ENCODE assay signal across 8 cellular contexts in genomic region chr13:26221399-26221720, GRCh38. TPM values are rescaled to one million over a fixed set of nuclear protein-coding genes. Genes with fewer than 3 reads are reported as not detected.
A peak's percentile ranks its signal among the peaks of the same experiment; 100 is the strongest.
DNase-seq lines count a peak whose midpoint lies in the region; ATAC-seq and TF ChIP-seq lines count a peak whose summit lies in the region.

No MANE protein-coding gene starts in this region.

- H3K4me1 Mint-ChIP-seq in Caco-2 (ENCODE audit: low read depth, unreplicated experiment) (peaks cover 11% of the 10 kb centered on the region), neural progenitor cell (peaks cover 27% of the 10 kb centered on the region)

- H3K4me3 ChIP-seq in Caco-2 (ENCODE audit: low read depth, low read length) (peak overlapping the region; percentile 79), OCI-LY3 (ENCODE audit: low read length) (peak overlapping the region; percentile 87), neural progenitor cell (peak overlapping the region; percentile 76)

- no TSS peak for BruUV-seq in Caco-2 (replicated peaks; lab: Mats Ljungman, UMichigan)

- peak overlapping the region; percentile 61 for H2AFZ ChIP-seq in OCI-LY3 (ENCODE audit: low read depth, low read length)
- peak overlapping the region; percentile 78 for H2AFZ ChIP-seq in neural progenitor cell (replicated peaks)

- H3K9me3 Mint-ChIP-seq in Caco-2 (ENCODE audit: unreplicated experiment), result no peaks in the 10 kb centered on the region
- H3K9me3 Mint-ChIP-seq in neural progenitor cell, result no peaks in the 10 kb centered on the region

- H4K20me1 ChIP-seq in OCI-LY3 (ENCODE audit: insufficient read depth, low read length) (no peaks in the 10 kb centered on the region), neural progenitor cell (ENCODE audit: low read depth) (no peaks in the 10 kb centered on the region)

- H3K79me2 ChIP-seq in OCI-LY3 (ENCODE audit: low read length) (peaks cover 20% of the 10 kb centered on the region), neural progenitor cell (ENCODE audit: low read depth) (peaks cover 20% of the 10 kb centered on the region)

- H3K27me3 ChIP-seq in Caco-2 (replicated peaks; ENCODE audit: control insufficient read depth, insufficient read depth, low read length), result no peaks in the 10 kb centered on the region
- H3K27me3 ChIP-seq in OCI-LY3 (ENCODE audit: low read depth, low read length), result no peaks in the 10 kb centered on the region
- peaks cover 20% of the 10 kb centered on the region for H3K27me3 ChIP-seq in neural progenitor cell

- peak overlapping the region; percentile 96 for H3K9ac ChIP-seq in OCI-LY3 (ENCODE audit: low read length)
- peak overlapping the region; percentile 63 for H3K9ac ChIP-seq in neural progenitor cell

- H3K4me2 ChIP-seq in OCI-LY3 (ENCODE audit: low read length), result peak overlapping the region; percentile 84
- H3K4me2 ChIP-seq in neural progenitor cell, result peak overlapping the region; percentile 85

- peaks cover 27% of the 10 kb centered on the region for H3F3A ChIP-seq in neural progenitor cell (ENCODE audit: low read depth)

- TF ChIP-seq CTCF in Caco-2 (IDR thresholded peaks at IDR 0.05; ENCODE audit: insufficient read depth in 1 of 2, low read depth in 1 of 2, low read length in 1 of 2, severe bottlenecking in 1 of 2, unreplicated experiment in 1 of 2) (no peak), OCI-LY3 (IDR thresholded peaks at IDR 0.05; ENCODE audit: low read depth, low read length) (no peak), neural progenitor cell (IDR thresholded peaks at IDR 0.05) (no peak)

- DNase-seq in Caco-2 (no peak), epithelial cell of prostate (ENCODE audit: low read depth, low spot score) (no peak), neural progenitor cell (ENCODE audit: low spot score) (no peak), LoVo (ENCODE audit: low spot score) (no peak), HCEC 1CT (no peak)

- H3K36me3 ChIP-seq in Caco-2 (ENCODE audit: control insufficient read depth, insufficient read depth, low read length), result peaks cover 3% of the 10 kb centered on the region
- H3K36me3 ChIP-seq in OCI-LY3 (replicated peaks; ENCODE audit: low read depth, low read length), result peaks cover 33% of the 10 kb centered on the region
- peaks cover 13% of the 10 kb centered on the region for H3K36me3 ChIP-seq in neural progenitor cell

- CTCF ChIA-PET in Caco-2 (lab: Charles Lee), result interaction anchor here (0.6 to 1.5 kb wide), 2 partner anchors 60 to 204 kb away, joined by 3 to 4 read pairs; no protein-coding TSS in a partner anchor

- H3K9me3 ChIP-seq in Caco-2 (no peaks in the 10 kb centered on the region), OCI-LY3 (ENCODE audit: insufficient read depth, low read length) (no peaks in the 10 kb centered on the region), neural progenitor cell (ENCODE audit: low read depth) (no peaks in the 10 kb centered on the region)

- H3K4me1 ChIP-seq in Caco-2 (peaks cover 8% of the 10 kb centered on the region), OCI-LY3 (ENCODE audit: low read length) (peaks cover 20% of the 10 kb centered on the region), neural progenitor cell (peaks cover 10% of the 10 kb centered on the region)

- peak overlapping the region; percentile 82 for H3K27ac ChIP-seq in OCI-LY3 (ENCODE audit: low read length)
- H3K27ac ChIP-seq in epithelial cell of prostate, result peak overlapping the region; percentile 95
- no peak overlapping the region for H3K27ac ChIP-seq in neural progenitor cell

- H3K36me3 Mint-ChIP-seq in Caco-2 (ENCODE audit: insufficient read depth, unreplicated experiment) (peaks cover 26% of the 10 kb centered on the region), neural progenitor cell (peaks cover 14% of the 10 kb centered on the region)

- intact Hi-C loops in Caco-2 (cut with micrococcal nuclease; ENCODE audit: unreplicated experiment), result loop anchor here (1.0 kb wide), 3 partner anchors 32 to 60 kb away; no protein-coding TSS in a partner anchor

- H3K27ac Mint-ChIP-seq in Caco-2 (ENCODE audit: unreplicated experiment) (peak overlapping the region; percentile 94), neural progenitor cell (peak overlapping the region; percentile 99)

- no peaks in the 10 kb centered on the region for H3K27me3 Mint-ChIP-seq in Caco-2 (ENCODE audit: insufficient read depth, unreplicated experiment)
- peaks cover 5% of the 10 kb centered on the region for H3K27me3 Mint-ChIP-seq in neural progenitor cell (ENCODE audit: insufficient read depth, low read depth)

- H3K4me3 Mint-ChIP-seq in Caco-2 (ENCODE audit: unreplicated experiment), result peak overlapping the region; percentile 95
- H3K4me3 Mint-ChIP-seq in neural progenitor cell, result peak overlapping the region; percentile 99

- ATAC-seq in GM21737 (IDR thresholded peaks at IDR 0.05; ENCODE audit: unreplicated experiment) (peak; percentile 23), GM18858 (IDR thresholded peaks at IDR 0.05; ENCODE audit: unreplicated experiment) (no peak)

- POLR2A ChIA-PET in Caco-2 (lab: Charles Lee), result interaction anchor here (1.6 kb wide), 1 partner anchor 35 kb away, joined by 5 read pairs; no protein-coding TSS in a partner anchor

RNA-seq across cellular contexts. Expression of gene RNF6, which starts 0.8 kb away (rescaled TPM):
- 39.1 and 41.4 TPM in 2 replicates for total RNA-seq in Caco-2 (2022)
- 17.3 and 25.3 TPM in 2 replicates for total RNA-seq in neural progenitor cell (ENCODE audit: low replicate concordance)

RNA-seq across cellular contexts. Expression of gene CDK8, which starts 32.6 kb away (rescaled TPM):
- total RNA-seq in Caco-2 (2022) (35.1 and 35.9 TPM in 2 replicates), neural progenitor cell (ENCODE audit: low replicate concordance) (51.5 and 69.3 TPM in 2 replicates)
